9 cellular contexts compared by ENCODE assay signal in genomic region chr3:20015525-20015924, GRCh38.
"Had no signal": no experiment of that assay in that cellular context is flagged by ENCODE, and none has a peak within 500 bp of the region (broad histone marks: within the 10 kb centered on the region; RNA-seq: fewer than 3 reads in every experiment).

No MANE protein-coding gene starts in this region.

- DNase-seq: effector memory CD8-positive, alpha-beta T cell; left ventricle myocardium superior; natural killer cell; right lobe of liver; small intestine; stimulated activated CD4-positive, alpha-beta T cell treated with anti-CD3 and anti-CD28 coated beads, Interleukin-15, amount 100 ng/mL, for 24 hours; stimulated activated CD4-positive, alpha-beta T cell treated with anti-CD3 and anti-CD28 coated beads, Interleukin-2, amount 100 ng/mL, for 48 hours; stimulated activated naive B cell treated with anti-CD40 and anti-IgM and Interleukin-4, amounts not matched to agents 10 μg/mL and 1 μg/mL and 100 μg/mL, for 72 hours; upper lobe of left lung had no signal

- ATAC-seq: effector memory CD8-positive, alpha-beta T cell; left ventricle myocardium superior; natural killer cell; right lobe of liver; stimulated activated naive B cell treated with anti-CD40 and anti-IgM and Interleukin-4, amounts not matched to agents 10 μg/mL and 1 μg/mL and 100 μg/mL, for 72 hours had no signal
